In the genomic region with DNA sequence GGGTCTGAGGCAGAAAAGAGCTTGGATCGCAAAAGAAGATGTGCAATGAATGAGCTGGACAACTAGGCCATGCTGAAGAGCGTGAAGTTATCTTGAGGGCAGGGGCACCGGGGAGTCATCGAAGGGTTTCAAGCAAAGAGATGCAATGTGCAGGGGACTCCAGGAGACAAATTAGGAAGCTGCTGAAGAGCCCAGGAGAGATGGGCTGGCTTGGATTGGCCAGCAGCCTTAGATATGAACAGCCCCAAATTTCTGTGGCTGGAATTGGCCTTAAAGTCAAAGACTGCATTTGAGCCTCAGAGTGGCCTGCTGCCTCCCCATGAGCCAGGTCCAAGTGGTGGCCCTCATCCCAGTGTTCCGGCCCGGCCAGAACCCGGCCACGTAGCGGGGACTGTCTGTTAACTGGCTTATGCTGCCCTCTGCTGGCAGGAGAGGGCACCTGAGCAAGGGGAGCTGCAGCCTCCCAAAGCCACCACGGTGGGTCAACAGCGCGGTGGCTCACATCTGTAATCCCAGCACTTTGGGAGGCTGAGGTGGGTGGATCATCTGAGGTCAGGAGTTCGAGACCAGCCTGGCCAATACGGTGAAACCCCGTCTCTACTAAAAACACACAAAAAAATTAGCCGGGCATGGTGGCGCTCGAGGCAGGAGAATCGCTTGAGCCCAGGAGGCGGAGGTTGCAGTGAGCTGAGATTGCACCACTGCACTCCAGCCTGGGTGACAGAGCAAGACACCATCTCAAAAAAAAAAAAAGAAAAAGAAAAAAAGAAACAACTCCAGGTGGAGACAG, we compare ENCODE assay signal across 8 cellular contexts. TPM values are rescaled to one million over a fixed set of nuclear protein-coding genes. Genes with fewer than 3 reads are reported as not detected.
A peak's percentile ranks its signal among the peaks of the same experiment; 100 is the strongest.
DNase-seq lines count a peak whose midpoint lies in the region; ATAC-seq and TF ChIP-seq lines count a peak whose summit lies in the region.
"Not testable (repeated sequence)": the region's sequence is repeated elsewhere in the genome, so short reads cannot be mapped to it uniquely, and the experiment has no call there.

No MANE protein-coding gene starts in this region.

- ATAC-seq in GM19452 (IDR thresholded peaks at IDR 0.05; ENCODE audit: unreplicated experiment) (peak; percentile 95), HG03469 (IDR thresholded peaks at IDR 0.05; ENCODE audit: unreplicated experiment) (peak; percentile 85), lower lobe of right lung (peak; percentile 95 to 96)

- not testable (repeated sequence) for H3K4me3 ChIP-seq in lower lobe of right lung

- H3K4me1 ChIP-seq in lower lobe of right lung: not testable (repeated sequence)

- H3K9me3 ChIP-seq in lower lobe of right lung: not testable (repeated sequence)

- not testable (repeated sequence) for H3K27me3 ChIP-seq in lower lobe of right lung (ENCODE audit: low read depth)

- intact Hi-C loops in lower lobe of right lung (cut with DNase I): not testable (repeated sequence)

- H3K36me3 ChIP-seq in lower lobe of right lung: not testable (repeated sequence)

- peak; percentile 95 for TF ChIP-seq CTCF in lower lobe of right lung (IDR thresholded peaks at IDR 0.05)

- DNase-seq in CMK (ENCODE audit: low read depth) (peak; percentile 56), NCI-H748 treated with DMSO at 0.1 percent for 48 hours (lab: John Stamatoyannopoulos, UW) (peak; percentile 37), dermis microvascular lymphatic vessel endothelial cell (ENCODE audit: low read depth in 2 of 2) (peak; percentile 43 to 73), lower lobe of right lung (peak; percentile 87)
- DNase-seq in activated CD4-positive, alpha-beta T cell treated with anti-CD3 and anti-CD28 coated beads, Interleukin-2, amount 50 U/mL, for 4 hours: peak; percentile 65 to 68
- DNase-seq in stimulated activated CD8-positive, alpha-beta memory T cell treated with anti-CD3 and anti-CD28 coated beads, Interleukin-12 subunit alpha, Interleukin-12 subunit beta, amount 100 ng/mL, for 1 hour (ENCODE audit: low read depth): peak; percentile 64

- H3K27ac ChIP-seq in lower lobe of right lung: not testable (repeated sequence)

RNA-seq across cellular contexts. Expression of a gene that starts 11.2 kb away (rescaled TPM):
- total RNA-seq in dermis microvascular lymphatic vessel endothelial cell (31.1 and 56.0 TPM in 2 replicates), lower lobe of right lung (134 TPM)

RNA-seq across cellular contexts. Expression of a gene that starts 28.0 kb away (rescaled TPM):
- total RNA-seq in dermis microvascular lymphatic vessel endothelial cell (under 0.01 TPM in 1 of 2 replicates, not detected in the other), lower lobe of right lung (2.3 TPM)

RNA-seq across cellular contexts. Expression of a gene that starts 28.2 kb away (rescaled TPM):
- total RNA-seq in dermis microvascular lymphatic vessel endothelial cell: not detected in 2 replicates
- not detected for total RNA-seq in lower lobe of right lung

Comparison
In these comparisons a context has a peak if more than half of its experiments do, and no peak if none do; other contexts are left out.
1. DNase-seq: peak in every context shown above with its lines; median percentile 87 in lower lobe of right lung; 66 in activated CD4-positive, alpha-beta T cell treated with anti-CD3 and anti-CD28 coated beads, Interleukin-2, amount 50 U/mL, for 4 hours; 64 in stimulated activated CD8-positive, alpha-beta memory T cell treated with anti-CD3 and anti-CD28 coated beads, Interleukin-12 subunit alpha, Interleukin-12 subunit beta, amount 100 ng/mL, for 1 hour; 58 in dermis microvascular lymphatic vessel endothelial cell; 56 in CMK; 37 in NCI-H748 treated with DMSO at 0.1 percent for 48 hours.